In genomic region chr14:21923820-21924219, GRCh38 we compare ENCODE assay signal across 12 cellular contexts.
DNase-seq lines count a peak whose midpoint lies in the region; ATAC-seq and TF ChIP-seq lines count a peak whose summit lies in the region.
"Had no signal": no experiment of that assay in that cellular context is flagged by ENCODE, and none has a peak within 500 bp of the region (broad histone marks: within the 10 kb centered on the region; RNA-seq: fewer than 3 reads in every experiment).

No MANE protein-coding gene starts in this region.

- no peaks in the 10 kb centered on the region for H3K27me3 Mint-ChIP-seq in activated T-helper 17 cell treated with anti-CD3 and anti-CD28 coated beads, Interleukin-2, amount 50 U/mL, for 72 hours

- H3K9me3 ChIP-seq in spleen: no peaks in the 10 kb centered on the region
- H3K9me3 ChIP-seq in sigmoid colon: no peaks in the 10 kb centered on the region

- no peaks in the 10 kb centered on the region for H3K36me3 Mint-ChIP-seq in activated T-helper 17 cell treated with anti-CD3 and anti-CD28 coated beads, Interleukin-2, amount 50 U/mL, for 72 hours (ENCODE audit: low read depth)

- H3K4me1 Mint-ChIP-seq in activated T-helper 17 cell treated with anti-CD3 and anti-CD28 coated beads, Interleukin-2, amount 50 U/mL, for 72 hours: peaks cover 12% of the 10 kb centered on the region

- H3K4me3 Mint-ChIP-seq in activated T-helper 17 cell treated with anti-CD3 and anti-CD28 coated beads, Interleukin-2, amount 50 U/mL, for 72 hours: peak overlapping the region; percentile 76

- H3K4me3 ChIP-seq in spleen: peak overlapping the region in 1 of 8 donors; percentile 50
- H3K4me3 ChIP-seq in sigmoid colon: no peak overlapping the region
- H3K4me3 ChIP-seq: cardiac muscle cell had no signal

- H3K4me1 ChIP-seq in spleen: peaks cover 0 to 42% (median 20%) of the 10 kb centered on the region in 6 donors
- H3K4me1 ChIP-seq in sigmoid colon: no peaks in the 10 kb centered on the region

- H3K27me3 ChIP-seq in spleen (replicated peaks in 1 of 7) (no peaks in the 10 kb centered on the region), sigmoid colon (no peaks in the 10 kb centered on the region)
- H3K27me3 ChIP-seq: cardiac muscle cell had no signal

- peaks cover 6% of the 10 kb centered on the region for H3K9me3 Mint-ChIP-seq in activated T-helper 17 cell treated with anti-CD3 and anti-CD28 coated beads, Interleukin-2, amount 50 U/mL, for 72 hours

- H3K36me3 ChIP-seq in spleen (no peaks in the 10 kb centered on the region), sigmoid colon (no peaks in the 10 kb centered on the region)
- H3K36me3 ChIP-seq: cardiac muscle cell had no signal

- ATAC-seq in HG03457 (IDR thresholded peaks at IDR 0.05; ENCODE audit: unreplicated experiment) (peak; percentile 55), HG02840 (IDR thresholded peaks at IDR 0.05; ENCODE audit: low FRiP score, unreplicated experiment) (no peak)
- peak; percentile 93 for ATAC-seq in activated T-helper 17 cell treated with anti-CD3 and anti-CD28 coated beads, Interleukin-2, amount 50 U/mL, for 72 hours (replicated peaks)

- TF ChIP-seq EP300 in sigmoid colon (IDR thresholded peaks at IDR 0.05): no peak

- peak; percentile 21 for DNase-seq in activated CD8-positive, alpha-beta memory T cell treated with anti-CD3 and anti-CD28 coated beads, Interleukin-2, amount 50 U/mL, for 4 hours
- no peak for DNase-seq in activated CD8-positive, alpha-beta memory T cell treated with anti-CD3 and anti-CD28 coated beads for 24 hours
- DNase-seq in spleen (no peak), NCI-H1105 treated with DMSO at 0.1 percent for 48 hours (lab: John Stamatoyannopoulos, UW) (no peak), sigmoid colon (no peak)
- DNase-seq: NCI-H1694, SW 1271 had no signal

- TF ChIP-seq CTCF in spleen (IDR thresholded peaks at IDR 0.05 in 8 of 11, conservative IDR thresholded peaks at IDR 0.05 in 3 of 11) (no peak), sigmoid colon (IDR thresholded peaks at IDR 0.05) (no peak)

- intact Hi-C loops in spleen (cut with DNase I; ENCODE audit: low total_unique reads): no loop called here
- intact Hi-C loops in sigmoid colon (cut with DNase I): no loop called here

- H3K27ac ChIP-seq in spleen: peak overlapping the region; percentile 55 to 90 (median 80)
- no peak overlapping the region for H3K27ac ChIP-seq in sigmoid colon
- H3K27ac ChIP-seq: cardiac muscle cell had no signal

- peak overlapping the region; percentile 83 for H3K27ac Mint-ChIP-seq in activated T-helper 17 cell treated with anti-CD3 and anti-CD28 coated beads, Interleukin-2, amount 50 U/mL, for 72 hours
- H3K27ac Mint-ChIP-seq: progenitor cell of endocrine pancreas had no signal

- no peak for TF ChIP-seq POLR2A in spleen (IDR thresholded peaks at IDR 0.05)
- no peak for TF ChIP-seq POLR2A in sigmoid colon (IDR thresholded peaks at IDR 0.05)

Comparison
In these comparisons a context has a peak if more than half of its experiments do, and no peak if none do; other contexts are left out.
1. H3K27ac ChIP-seq: peak in spleen (8 of 8); none in sigmoid colon (0 of 4).